Comparison of ENCODE assay signal across 20 cellular contexts in the genomic region with DNA sequence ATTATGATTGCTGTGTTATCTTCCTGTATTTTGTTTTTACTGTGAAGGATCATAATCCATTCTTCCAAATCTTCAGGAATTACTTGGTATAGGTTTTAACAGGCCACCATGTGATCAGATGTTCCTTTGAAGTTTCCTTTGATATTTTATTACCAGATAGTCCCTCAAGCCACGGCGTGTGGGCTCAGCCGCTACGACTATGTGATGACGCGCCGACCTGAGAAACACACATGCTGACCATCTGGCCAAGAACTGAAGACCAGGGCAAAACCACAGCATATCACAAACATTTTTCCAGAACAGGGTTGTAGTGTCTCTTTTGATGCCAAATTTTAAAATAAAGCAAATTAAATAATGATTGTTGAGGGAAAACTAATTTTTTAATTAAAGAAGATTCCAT. TPM values are rescaled to one million over a fixed set of nuclear protein-coding genes. Genes with fewer than 3 reads are reported as not detected.
DNase-seq lines count a peak whose midpoint lies in the region; ATAC-seq, FAIRE-seq and TF ChIP-seq lines count a peak whose summit lies in the region.
"Had no signal": no experiment of that assay in that cellular context is flagged by ENCODE, and none has a peak within 500 bp of the region (broad histone marks: within the 10 kb centered on the region; RNA-seq: fewer than 3 reads in every experiment).

No MANE protein-coding gene starts in this region.

- ATAC-seq in IMR-90 (ENCODE audit: low read depth) (no peak), Right ventricle myocardium superior (ENCODE audit: poor library complexity) (no peak)
- ATAC-seq: A549, PC-3 had no signal

- peak overlapping the region; percentile 95 for H2AK5ac ChIP-seq in IMR-90 (ENCODE audit: low read depth, low read length)

- H3K4me3 ChIP-seq in IMR-90 (ENCODE audit: insufficient read depth, low read depth, low read length) = no peak overlapping the region
- H3K4me3 ChIP-seq in hepatocyte = no peak overlapping the region
- H3K4me3 ChIP-seq: A549 had no signal

- no peak overlapping the region for H2BK5ac ChIP-seq in IMR-90 (ENCODE audit: low read depth, low read length, poor library complexity, severe bottlenecking)

- H3K9me1 ChIP-seq in IMR-90 (ENCODE audit: insufficient read depth, low read length) = peaks cover 17% of the 10 kb centered on the region

- H4K5ac ChIP-seq in IMR-90 (ENCODE audit: low read depth, low read length) = no peak overlapping the region

- in situ Hi-C loops in IMR-90 (cut with MboI; ENCODE audit: low sequenced_read_pairs) = no loop called here

- H3K56ac ChIP-seq in IMR-90 (ENCODE audit: extremely low read depth, insufficient read depth, low read length) = no peak overlapping the region

- no peak overlapping the region for H3K18ac ChIP-seq in IMR-90 (ENCODE audit: low read depth, low read length)

- 0 out of 2 replicates have a peak overlapping the region, but pooled peaks have one; percentile 8 for H3K4ac ChIP-seq in IMR-90 (ENCODE audit: low read depth, low read length)

- H2AFZ ChIP-seq in IMR-90 (replicated peaks; ENCODE audit: low read length, poor library complexity) (no peak overlapping the region), hepatocyte (no peak overlapping the region)

- H3K27me3 ChIP-seq in IMR-90 (ENCODE audit: control insufficient read depth, insufficient read depth, low read length) = no peaks in the 10 kb centered on the region
- H3K27me3 ChIP-seq in hepatocyte = no peaks in the 10 kb centered on the region

- peaks cover 25 to 75% of the 10 kb centered on the region in 2 experiments for H3K79me1 ChIP-seq in IMR-90 (ENCODE audit: low read depth in 1 of 2, low read length in 2 of 2)

- H3K36me3 ChIP-seq in IMR-90 (ENCODE audit: control insufficient read depth, insufficient read depth, low read length) (peaks cover 6% of the 10 kb centered on the region; the same call in 1 of the 2 replicates), hepatocyte (replicated peaks; ENCODE audit: insufficient read depth, low read depth) (no peaks in the 10 kb centered on the region)

- H2BK15ac ChIP-seq in IMR-90 (ENCODE audit: low read depth, low read length) = no peak overlapping the region

- CTCF ChIA-PET in IMR-90 (lab: Yijun Ruan, JAX) = no interaction called here

- H3K9ac ChIP-seq in IMR-90 (ENCODE audit: low read depth, low read length) = no peak overlapping the region

- FAIRE-seq in endometrium (lab: Jason Lieb, UNC) (peak; percentile 94), frontal cortex (lab: Jason Lieb, UNC) (no peak)
- FAIRE-seq: A549, H1 had no signal

- DNase-seq in AG20443 (ENCODE audit: low spot score) (peak; percentile 72), IMR-90 (peak; percentile 63), hepatocyte (ENCODE audit: low spot score) (no peak), midbrain (lab: John Stamatoyannopoulos, UW) (no peak), frontal cortex (ENCODE audit: low spot score in 2 of 2) (no peak), Right ventricle myocardium superior (no peak)
- DNase-seq in effector CD8-positive, alpha-beta T cell (lab: John Stamatoyannopoulos, UW) = no peak
- DNase-seq: Calu3; CD4-positive, alpha-beta T cell; DMS79; KG1; NCI-H1092; NCI-H1694 treated with DMSO at 0.1 percent for 48 hours; NCI-H345; NCI-H69; NK-92 treated with Interleukin-12 subunit alpha and Interleukin-12 subunit beta, amount 100 ng/mL, for 24 hours; PC-3 had no signal

- no peak overlapping the region for H3K23ac ChIP-seq in IMR-90 (ENCODE audit: low read depth, low read length)

- no peak overlapping the region for H3K4me2 ChIP-seq in IMR-90 (ENCODE audit: low read depth, low read length)
- H3K4me2 ChIP-seq in hepatocyte = no peak overlapping the region
- H3K4me2 ChIP-seq: A549 had no signal

- H3K4me1 ChIP-seq in IMR-90 (ENCODE audit: control insufficient read depth, insufficient read depth, low read length) (peaks cover 22% of the 10 kb centered on the region), hepatocyte (ENCODE audit: insufficient read depth) (peaks cover 5% of the 10 kb centered on the region)
- H3K4me1 ChIP-seq: A549 had no signal

- H3K9me3 ChIP-seq in IMR-90 (ENCODE audit: control insufficient read depth, insufficient read depth, low read length) = no peaks in the 10 kb centered on the region
- H3K9me3 ChIP-seq in hepatocyte (ENCODE audit: low read depth) = no peaks in the 10 kb centered on the region

- H4K91ac ChIP-seq in IMR-90 (ENCODE audit: insufficient read depth, low read depth, low read length) = no peak overlapping the region

- intact Hi-C loops in IMR-90 (cut with micrococcal nuclease) = loop anchor here (5.0 kb wide), 1 partner anchor 47 kb away; a partner anchor contains a TSS
- intact Hi-C loops in Right ventricle myocardium superior (cut with DNase I) = no loop called here

- POLR2A ChIA-PET in IMR-90 (lab: Charles Lee; ENCODE audit: unreplicated experiment) = no interaction called here

- no peak overlapping the region for H2BK20ac ChIP-seq in IMR-90 (ENCODE audit: low read depth, low read length)

- dilution Hi-C loops in IMR-90 (cut with HindIII; ENCODE audit: low sequenced_read_pairs, unreplicated experiment) = no loop called here

- WGBS in IMR-90 (ENCODE audit: extremely low coverage in 2 of 2, insufficient read length in 1 of 2), 2 experiments = no CpG with 5 or more reads among the region's 7 CpGs
- WGBS in hepatocyte (ENCODE audit: low lambda C conversion rate, missing lambda C conversion rate) = 70% methylated on average over 7 of the region's 7 CpGs

- no peak overlapping the region for H4K8ac ChIP-seq in IMR-90 (ENCODE audit: low read depth in 2 of 2, low read length in 2 of 2)

- H3K79me2 ChIP-seq in hepatocyte = peaks cover 53% of the 10 kb centered on the region

- no peak for TF ChIP-seq POLR2A in IMR-90 (IDR thresholded peaks at IDR 0.05; ENCODE audit: low read depth, low read length)

- H3K27ac ChIP-seq in IMR-90 (ENCODE audit: insufficient read depth, low read length) (no peak overlapping the region), hepatocyte (peak overlapping the region; percentile 20)
- H3K27ac ChIP-seq: A549 had no signal

- no peak overlapping the region for H2AK9ac ChIP-seq in IMR-90 (replicated peaks; ENCODE audit: low read depth, low read length, poor library complexity)

- H3K9me2 ChIP-seq in hepatocyte (replicated peaks; ENCODE audit: insufficient read depth) = no peaks in the 10 kb centered on the region

- TF ChIP-seq CTCF in IMR-90 (conservative IDR thresholded peaks at IDR 0.05; ENCODE audit: low read depth, low read length) = no peak
- TF ChIP-seq CTCF in hepatocyte (IDR thresholded peaks at IDR 0.05; ENCODE audit: poor library complexity) = no peak

- 0 out of 2 replicates have a peak overlapping the region, but pooled peaks have one; percentile 10 for H3K14ac ChIP-seq in IMR-90 (replicated peaks; ENCODE audit: low read depth, low read length)

- BruUV-seq in IMR-90 (replicated peaks; lab: Mats Ljungman, UMichigan) = no TSS peak

- no peak overlapping the region for H2BK120ac ChIP-seq in IMR-90 (ENCODE audit: low read depth, low read length)

- no peak for TF ChIP-seq RAD21 in IMR-90 (IDR thresholded peaks at IDR 0.05; ENCODE audit: low read length)

- H4K20me1 ChIP-seq in IMR-90 (ENCODE audit: insufficient read depth, low read length) (peaks cover 12% of the 10 kb centered on the region; the same call in 1 of the 2 replicates), hepatocyte (ENCODE audit: insufficient read depth, poor library complexity, severe bottlenecking) (no peaks in the 10 kb centered on the region)

TF ChIP-seq in IMR-90, 13 proteins besides CTCF, POLR2A, EP300 and RAD21 (continues in another document):
- no peak for TF ChIP-seq NFE2L2 (IDR thresholded peaks at IDR 0.05; ENCODE audit: low read depth, low read length)
- TF ChIP-seq MAZ (IDR thresholded peaks at IDR 0.05; ENCODE audit: borderline replicate concordance, low read depth, low read length) = no peak
- TF ChIP-seq, protein P1, sequence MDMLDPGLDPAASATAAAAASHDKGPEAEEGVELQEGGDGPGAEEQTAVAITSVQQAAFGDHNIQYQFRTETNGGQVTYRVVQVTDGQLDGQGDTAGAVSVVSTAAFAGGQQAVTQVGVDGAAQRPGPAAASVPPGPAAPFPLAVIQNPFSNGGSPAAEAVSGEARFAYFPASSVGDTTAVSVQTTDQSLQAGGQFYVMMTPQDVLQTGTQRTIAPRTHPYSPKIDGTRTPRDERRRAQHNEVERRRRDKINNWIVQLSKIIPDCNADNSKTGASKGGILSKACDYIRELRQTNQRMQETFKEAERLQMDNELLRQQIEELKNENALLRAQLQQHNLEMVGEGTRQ (IDR thresholded peaks at IDR 0.05; ENCODE audit: low read depth, low read length) = no peak
- TF ChIP-seq, protein P2, sequence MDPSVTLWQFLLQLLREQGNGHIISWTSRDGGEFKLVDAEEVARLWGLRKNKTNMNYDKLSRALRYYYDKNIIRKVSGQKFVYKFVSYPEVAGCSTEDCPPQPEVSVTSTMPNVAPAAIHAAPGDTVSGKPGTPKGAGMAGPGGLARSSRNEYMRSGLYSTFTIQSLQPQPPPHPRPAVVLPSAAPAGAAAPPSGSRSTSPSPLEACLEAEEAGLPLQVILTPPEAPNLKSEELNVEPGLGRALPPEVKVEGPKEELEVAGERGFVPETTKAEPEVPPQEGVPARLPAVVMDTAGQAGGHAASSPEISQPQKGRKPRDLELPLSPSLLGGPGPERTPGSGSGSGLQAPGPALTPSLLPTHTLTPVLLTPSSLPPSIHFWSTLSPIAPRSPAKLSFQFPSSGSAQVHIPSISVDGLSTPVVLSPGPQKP (IDR thresholded peaks at IDR 0.05; ENCODE audit: borderline replicate concordance, low read depth, low read length) = no peak
- TF ChIP-seq RFX5 (IDR thresholded peaks at IDR 0.05; ENCODE audit: low read depth, low read length) = no peak
- TF ChIP-seq MAFK (IDR thresholded peaks at IDR 0.05; ENCODE audit: low read depth, low read length) = no peak
- no peak for TF ChIP-seq SMC3 (IDR thresholded peaks at IDR 0.05; ENCODE audit: low read depth, low read length)
- no peak for TF ChIP-seq CEBPB (IDR thresholded peaks at IDR 0.05; ENCODE audit: low read depth, low read length)
- TF ChIP-seq CHD1 (IDR thresholded peaks at IDR 0.05; ENCODE audit: low read depth, low read length) = no peak
- TF ChIP-seq MXI1 (IDR thresholded peaks at IDR 0.05; ENCODE audit: borderline replicate concordance, low read depth, low read length) = no peak

RNA-seq across cellular contexts. Expression of a gene that starts 47.3 kb away (rescaled TPM):
- total RNA-seq in IMR-90 (2012; rRNA removed) = 2.5 and 2.8 TPM in 2 replicates
- 5.3 and 7.4 TPM in 2 replicates for polyA plus RNA-seq in IMR-90 (2012; rRNA removed)
- 3.1 and 5.0 TPM in 2 replicates for polyA plus RNA-seq in IMR-90 (2012; cell fraction: cytosol; rRNA removed)
- polyA plus RNA-seq in IMR-90 (2012; cell fraction: nucleus; rRNA removed; ENCODE audit: low replicate concordance) = 18.4 and 27.2 TPM in 2 replicates
- 12.6 and 14.5 TPM in 2 replicates for total RNA-seq in hepatocyte
- 4.3 and 5.8 TPM in 2 replicates for polyA plus RNA-seq in hepatocyte
- total RNA-seq in frontal cortex = 26.1 TPM
- total RNA-seq in Right ventricle myocardium superior = 13.2 TPM

RNA-seq across cellular contexts. Expression of a gene that starts 53.4 kb away (rescaled TPM):
- total RNA-seq in IMR-90 (2012; rRNA removed) (23.5 and 25.3 TPM in 2 replicates), hepatocyte (73.3 and 76.4 TPM in 2 replicates), frontal cortex (24.5 TPM), Right ventricle myocardium superior (118 TPM)
- polyA plus RNA-seq in IMR-90 (2012; rRNA removed) (46.9 and 57.7 TPM in 2 replicates), hepatocyte (125 and 134 TPM in 2 replicates)
- polyA plus RNA-seq in IMR-90 (2012; cell fraction: cytosol; rRNA removed) = 30.4 and 40.6 TPM in 2 replicates
- polyA plus RNA-seq in IMR-90 (2012; cell fraction: nucleus; rRNA removed; ENCODE audit: low replicate concordance) = 7.3 and 33.0 TPM in 2 replicates

Comparison
In these comparisons a context has a peak if more than half of its experiments do, and no peak if none do; other contexts are left out.
1. DNase-seq: peak in AG20443 (single experiment) and IMR-90 (single experiment); none in hepatocyte (single experiment), midbrain (single experiment), frontal cortex (0 of 2), effector CD8-positive, alpha-beta T cell (single experiment) and Right ventricle myocardium superior (single experiment).